ENCODE assay signal across 29 cellular contexts in the genomic region with DNA sequence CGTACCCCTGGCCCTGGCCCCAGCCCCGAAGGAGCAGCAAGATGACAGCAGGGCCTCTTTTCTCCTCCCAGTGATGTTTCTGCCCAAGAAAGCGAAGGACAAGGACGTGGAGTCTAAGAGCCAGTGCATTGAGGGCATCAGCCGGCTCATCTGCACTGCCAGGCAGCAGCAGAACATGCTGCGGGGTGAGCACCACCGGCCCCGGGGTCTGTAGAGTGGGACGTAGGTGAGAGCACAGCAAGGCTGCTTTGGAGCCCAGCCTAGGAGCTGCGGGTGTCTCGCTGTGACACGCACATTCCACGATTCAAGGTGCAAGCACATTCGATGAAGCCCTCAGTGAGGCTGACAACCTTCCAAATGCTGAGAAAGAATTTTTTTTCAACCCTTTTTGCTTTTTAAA. TPM values are rescaled to one million over a fixed set of nuclear protein-coding genes. Genes with fewer than 3 reads are reported as not detected.
"Had no signal": no experiment of that assay in that cellular context is flagged by ENCODE, and none has a peak within 500 bp of the region (broad histone marks: within the 10 kb centered on the region; RNA-seq: fewer than 3 reads in every experiment).

No MANE protein-coding gene starts in this region.

- H3K4me3 Mint-ChIP-seq: activated CD8-positive, alpha-beta memory T cell treated with anti-CD3 and anti-CD28 coated beads, Interleukin-2, amount 10 ng/mL, durations not matched to agents 7 days and 5 days; activated CD8-positive, alpha-beta T cell treated with anti-CD3 and anti-CD28 coated beads, Interleukin-2, amount 10 ng/mL, durations not matched to agents 7 days and 5 days; activated naive CD8-positive, alpha-beta T cell; naive thymus-derived CD8-positive, alpha-beta T cell; neural progenitor cell; stimulated activated effector memory CD8-positive, alpha-beta T cell treated with anti-CD3 and anti-CD28 coated beads, Interleukin-12 subunit alpha, Interleukin-12 subunit beta, amount 100 ng/mL, for 72 hours; stimulated activated naive CD8-positive, alpha-beta T cell treated with anti-CD3 and anti-CD28 coated beads, Interleukin-15, Interleukin-2, amounts not matched to agents 100 ng/mL and 50 ng/mL, for 24 hours; T-helper 17 cell; type B pancreatic cell; WTC11 had no signal

- ATAC-seq: activated CD8-positive, alpha-beta memory T cell treated with anti-CD3 and anti-CD28 coated beads, Interleukin-2, amount 10 ng/mL, durations not matched to agents 7 days and 5 days; activated CD8-positive, alpha-beta T cell treated with anti-CD3 and anti-CD28 coated beads, Interleukin-2, amount 10 ng/mL, durations not matched to agents 7 days and 5 days; body of pancreas; left colon; lower lobe of right lung; naive thymus-derived CD8-positive, alpha-beta T cell; right lobe of liver; stimulated activated effector memory CD8-positive, alpha-beta T cell treated with anti-CD3 and anti-CD28 coated beads, Interleukin-12 subunit alpha, Interleukin-12 subunit beta, amount 100 ng/mL, for 72 hours; T-helper 17 cell; WTC11 had no signal

- H3K4me1 Mint-ChIP-seq: stimulated activated effector memory CD8-positive, alpha-beta T cell treated with anti-CD3 and anti-CD28 coated beads, Interleukin-12 subunit alpha, Interleukin-12 subunit beta, amount 100 ng/mL, for 72 hours; WTC11 had no signal

- H3K36me3 ChIP-seq: neural progenitor cell, right lobe of liver, vagina had no signal

- H2AFZ ChIP-seq: neural progenitor cell had no signal

- H3K27me3 Mint-ChIP-seq: activated CD8-positive, alpha-beta memory T cell treated with anti-CD3 and anti-CD28 coated beads, Interleukin-2, amount 10 ng/mL, durations not matched to agents 7 days and 5 days; activated naive CD8-positive, alpha-beta T cell; naive thymus-derived CD8-positive, alpha-beta T cell; stimulated activated naive CD8-positive, alpha-beta T cell treated with anti-CD3 and anti-CD28 coated beads, Interleukin-15, Interleukin-2, amounts not matched to agents 100 ng/mL and 50 ng/mL, for 24 hours; T-helper 17 cell; type B pancreatic cell had no signal

- H3K9me3 Mint-ChIP-seq: naive thymus-derived CD8-positive, alpha-beta T cell; neural progenitor cell; stimulated activated effector memory CD8-positive, alpha-beta T cell treated with anti-CD3 and anti-CD28 coated beads, Interleukin-12 subunit alpha, Interleukin-12 subunit beta, amount 100 ng/mL, for 72 hours; stimulated activated naive CD8-positive, alpha-beta T cell treated with anti-CD3 and anti-CD28 coated beads, Interleukin-15, Interleukin-2, amounts not matched to agents 100 ng/mL and 50 ng/mL, for 24 hours; type B pancreatic cell; WTC11 had no signal

- FAIRE-seq: endometrium, islet of Langerhans had no signal

- H3K4me2 ChIP-seq: neural progenitor cell had no signal

- DNase-seq: activated CD8-positive, alpha-beta memory T cell treated with anti-CD3 and anti-CD28 coated beads, Interleukin-2, amount 10 ng/mL, durations not matched to agents 7 days and 5 days; activated CD8-positive, alpha-beta T cell treated with anti-CD3 and anti-CD28 coated beads, Interleukin-2, amount 10 ng/mL, durations not matched to agents 7 days and 5 days; activated naive CD4-positive, alpha-beta T cell treated with Interleukin-2 at 50 U/mL for 16 hours; activated T-cell treated with anti-CD3 and anti-CD28 coated beads, Interleukin-2, amount 50 U/mL, for 48 hours; body of pancreas; cerebellar nuclear complex; esophagus squamous epithelium; foreskin melanocyte; left colon; mesenchymal stem cell; naive thymus-derived CD8-positive, alpha-beta T cell; stimulated activated CD4-positive, alpha-beta T cell treated with anti-CD3 and anti-CD28 coated beads, Interleukin-4, amount 100 ng/mL, for 24 hours; T-helper 17 cell; T1000 had no signal

- H3K36me3 Mint-ChIP-seq: activated CD8-positive, alpha-beta memory T cell treated with anti-CD3 and anti-CD28 coated beads, Interleukin-2, amount 10 ng/mL, durations not matched to agents 7 days and 5 days; activated naive CD8-positive, alpha-beta T cell; naive thymus-derived CD8-positive, alpha-beta T cell; stimulated activated effector memory CD8-positive, alpha-beta T cell treated with anti-CD3 and anti-CD28 coated beads, Interleukin-12 subunit alpha, Interleukin-12 subunit beta, amount 100 ng/mL, for 72 hours; type B pancreatic cell had no signal

- H3K4me1 ChIP-seq: neural progenitor cell, right lobe of liver had no signal

- H3K27me3 ChIP-seq: body of pancreas, esophagus squamous epithelium, right lobe of liver, vagina had no signal

- H3K27ac Mint-ChIP-seq: activated CD8-positive, alpha-beta memory T cell treated with anti-CD3 and anti-CD28 coated beads, Interleukin-2, amount 10 ng/mL, durations not matched to agents 7 days and 5 days; activated CD8-positive, alpha-beta T cell treated with anti-CD3 and anti-CD28 coated beads, Interleukin-2, amount 10 ng/mL, durations not matched to agents 7 days and 5 days; activated naive CD8-positive, alpha-beta T cell; naive thymus-derived CD8-positive, alpha-beta T cell; stimulated activated effector memory CD8-positive, alpha-beta T cell treated with anti-CD3 and anti-CD28 coated beads, Interleukin-12 subunit alpha, Interleukin-12 subunit beta, amount 100 ng/mL, for 72 hours; stimulated activated naive CD8-positive, alpha-beta T cell treated with anti-CD3 and anti-CD28 coated beads, Interleukin-15, Interleukin-2, amounts not matched to agents 100 ng/mL and 50 ng/mL, for 24 hours; T-helper 17 cell; type B pancreatic cell; WTC11 had no signal

- H3K4me3 ChIP-seq: body of pancreas, coronary artery, esophagus squamous epithelium, lower lobe of right lung, neural progenitor cell, right lobe of liver, skin epidermis, thoracic aorta, vagina had no signal

- H3K9me3 ChIP-seq: body of pancreas, esophagus squamous epithelium, lower lobe of right lung, right lobe of liver, thoracic aorta, vagina had no signal

- H3K27ac ChIP-seq: body of pancreas, epithelial cell of prostate, esophagus squamous epithelium, lower lobe of right lung, neural progenitor cell, right lobe of liver, thoracic aorta, vagina had no signal

- H3K9ac ChIP-seq: neural progenitor cell had no signal

RNA-seq across cellular contexts. Expression of a gene that starts 5.2 kb away (rescaled TPM):
- total RNA-seq: thoracic aorta, vagina had no signal
